1 cellular context compared by ENCODE assay signal in the genomic region with DNA sequence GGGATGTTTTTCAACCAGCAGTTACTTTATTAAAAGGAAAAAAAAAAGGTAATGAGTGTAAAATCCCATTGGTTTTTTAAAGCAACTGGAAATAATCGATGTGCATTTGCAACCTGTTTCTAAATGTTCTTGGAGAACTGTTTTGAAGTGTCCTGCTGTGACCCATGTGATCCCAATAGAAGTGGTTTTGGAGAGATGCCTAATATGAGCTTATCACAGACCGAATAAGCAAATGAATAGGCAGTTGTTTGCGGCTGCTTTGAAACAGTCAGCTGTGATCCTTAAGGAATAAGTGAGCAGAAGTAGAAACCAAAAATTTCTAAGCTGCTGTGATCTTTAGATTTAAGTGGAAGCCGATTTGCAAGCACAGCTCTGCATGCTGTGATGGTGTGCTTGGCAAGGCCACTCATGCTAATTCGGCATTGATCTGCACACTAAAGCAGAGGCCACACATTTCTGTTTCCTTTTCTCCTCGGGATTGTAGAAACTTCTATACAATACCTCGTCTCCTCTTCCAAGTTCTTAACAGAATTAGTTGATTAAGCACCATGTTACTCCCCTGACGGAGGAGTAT.
TF ChIP-seq lines count a peak whose summit lies in the region.

No MANE protein-coding gene starts in this region.

TF ChIP-seq in H1, 55 proteins besides CTCF, POLR2A, EP300 and RAD21 (continued from another document):
- TF ChIP-seq EZH2 (IDR thresholded peaks at IDR 0.05; ENCODE audit: low read depth, low read length, severe bottlenecking) (no peak), TCF12 (IDR thresholded peaks at IDR 0.05; ENCODE audit: low read depth, low read length) (no peak), TEAD4 (IDR thresholded peaks at IDR 0.05; ENCODE audit: low read depth, low read length) (no peak), GTF2F1 (IDR thresholded peaks at IDR 0.05; ENCODE audit: borderline replicate concordance, low read depth, low read length) (no peak), SRF (IDR thresholded peaks at IDR 0.05; ENCODE audit: low read depth, low read length) (no peak)
TF ChIP-seq in H1: peak in this region for 0.
